In the genomic region with DNA sequence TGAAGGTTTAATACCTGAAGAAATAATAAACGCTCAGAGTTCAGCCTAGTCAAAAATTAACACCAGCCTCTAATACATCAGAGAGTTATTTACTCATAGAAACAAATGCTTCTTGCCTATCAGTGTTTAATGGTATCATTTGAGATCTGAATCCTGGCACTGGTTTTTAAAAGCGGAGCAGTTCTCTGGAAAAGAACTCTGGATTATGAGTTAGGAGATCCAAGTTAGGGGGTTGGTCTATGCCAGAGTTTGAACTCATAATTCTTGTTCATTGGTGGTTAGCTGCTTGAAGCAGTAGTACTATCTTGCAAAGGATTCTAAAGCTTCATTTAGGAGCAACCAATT, we compare ENCODE assay signal across 2 cellular contexts.
TF ChIP-seq lines count a peak whose summit lies in the region.

No MANE protein-coding gene starts in this region.

TF ChIP-seq in WTC11, 78 proteins besides CTCF, POLR2A, EP300 and RAD21:
- no peak for TF ChIP-seq E2F4 (CRISPR knock-in tag; IDR thresholded peaks at IDR 0.05; ENCODE audit: borderline replicate concordance, low read depth)
- TF ChIP-seq, protein P1, sequence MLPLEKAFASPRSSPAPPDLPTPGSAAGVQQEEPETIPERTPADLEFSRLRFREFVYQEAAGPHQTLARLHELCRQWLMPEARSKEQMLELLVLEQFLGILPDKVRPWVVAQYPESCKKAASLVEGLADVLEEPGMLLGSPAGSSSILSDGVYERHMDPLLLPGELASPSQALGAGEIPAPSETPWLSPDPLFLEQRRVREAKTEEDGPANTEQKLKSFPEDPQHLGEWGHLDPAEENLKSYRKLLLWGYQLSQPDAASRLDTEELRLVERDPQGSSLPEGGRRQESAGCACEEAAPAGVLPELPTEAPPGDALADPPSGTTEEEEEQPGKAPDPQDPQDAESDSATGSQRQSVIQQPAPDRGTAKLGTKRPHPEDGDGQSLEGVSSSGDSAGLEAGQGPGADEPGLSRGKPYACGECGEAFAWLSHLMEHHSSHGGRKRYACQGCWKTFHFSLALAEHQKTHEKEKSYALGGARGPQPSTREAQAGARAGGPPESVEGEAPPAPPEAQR (CRISPR knock-in tag; IDR thresholded peaks at IDR 0.05): no peak
- TF ChIP-seq ZNF263 (CRISPR knock-in tag; IDR thresholded peaks at IDR 0.05; ENCODE audit: low read depth): no peak
- TF ChIP-seq ATF1 (CRISPR knock-in tag; IDR thresholded peaks at IDR 0.05): no peak
- no peak for TF ChIP-seq ATF3 (CRISPR knock-in tag; conservative IDR thresholded peaks at IDR 0.05)
- no peak for TF ChIP-seq IRF2 (CRISPR knock-in tag; IDR thresholded peaks at IDR 0.05; ENCODE audit: borderline replicate concordance, low read depth)
- no peak for TF ChIP-seq NFE2L1 (CRISPR knock-in tag; IDR thresholded peaks at IDR 0.05)
- no peak for TF ChIP-seq MYBL2 (CRISPR knock-in tag; IDR thresholded peaks at IDR 0.05)
- TF ChIP-seq, protein P2, sequence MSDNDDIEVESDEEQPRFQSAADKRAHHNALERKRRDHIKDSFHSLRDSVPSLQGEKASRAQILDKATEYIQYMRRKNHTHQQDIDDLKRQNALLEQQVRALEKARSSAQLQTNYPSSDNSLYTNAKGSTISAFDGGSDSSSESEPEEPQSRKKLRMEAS (CRISPR knock-in tag; IDR thresholded peaks at IDR 0.05): no peak
- no peak for TF ChIP-seq JUN (CRISPR knock-in tag; IDR thresholded peaks at IDR 0.05)
- TF ChIP-seq, protein P3, sequence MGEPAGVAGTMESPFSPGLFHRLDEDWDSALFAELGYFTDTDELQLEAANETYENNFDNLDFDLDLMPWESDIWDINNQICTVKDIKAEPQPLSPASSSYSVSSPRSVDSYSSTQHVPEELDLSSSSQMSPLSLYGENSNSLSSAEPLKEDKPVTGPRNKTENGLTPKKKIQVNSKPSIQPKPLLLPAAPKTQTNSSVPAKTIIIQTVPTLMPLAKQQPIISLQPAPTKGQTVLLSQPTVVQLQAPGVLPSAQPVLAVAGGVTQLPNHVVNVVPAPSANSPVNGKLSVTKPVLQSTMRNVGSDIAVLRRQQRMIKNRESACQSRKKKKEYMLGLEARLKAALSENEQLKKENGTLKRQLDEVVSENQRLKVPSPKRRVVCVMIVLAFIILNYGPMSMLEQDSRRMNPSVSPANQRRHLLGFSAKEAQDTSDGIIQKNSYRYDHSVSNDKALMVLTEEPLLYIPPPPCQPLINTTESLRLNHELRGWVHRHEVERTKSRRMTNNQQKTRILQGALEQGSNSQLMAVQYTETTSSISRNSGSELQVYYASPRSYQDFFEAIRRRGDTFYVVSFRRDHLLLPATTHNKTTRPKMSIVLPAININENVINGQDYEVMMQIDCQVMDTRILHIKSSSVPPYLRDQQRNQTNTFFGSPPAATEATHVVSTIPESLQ (CRISPR knock-in tag; IDR thresholded peaks at IDR 0.05): no peak
- TF ChIP-seq ZBTB21 (CRISPR knock-in tag; IDR thresholded peaks at IDR 0.05; ENCODE audit: borderline replicate concordance): no peak
- TF ChIP-seq GRHL2 (CRISPR knock-in tag; IDR thresholded peaks at IDR 0.05; ENCODE audit: insufficient replicate concordance, severe bottlenecking): no peak

TF ChIP-seq in HepG2, 621 proteins besides CTCF, POLR2A, EP300 and RAD21:
- TF ChIP-seq SNAPC2 (CRISPR knock-in tag; IDR thresholded peaks at IDR 0.05): no peak
- no peak for TF ChIP-seq ARID2 (CRISPR knock-in tag; IDR thresholded peaks at IDR 0.05; ENCODE audit: borderline replicate concordance)
- TF ChIP-seq KAT8 (CRISPR knock-in tag; IDR thresholded peaks at IDR 0.05): no peak
